ENCODE assay signal across 27 cellular contexts in genomic region chr14:63673882-63674497, GRCh38.
"Had no signal": no experiment of that assay in that cellular context is flagged by ENCODE, and none has a peak within 500 bp of the region (broad histone marks: within the 10 kb centered on the region; RNA-seq: fewer than 3 reads in every experiment).

No MANE protein-coding gene starts in this region.

- H3K4me1 Mint-ChIP-seq: activated CD4-positive, alpha-beta T cell treated with anti-CD3 and anti-CD28 coated beads for 36 hours; activated CD8-positive, alpha-beta memory T cell treated with anti-CD3 and anti-CD28 coated beads, Interleukin-2, amount 10 ng/mL, durations not matched to agents 7 days and 5 days; activated naive CD8-positive, alpha-beta T cell treated with anti-CD3 and anti-CD28 coated beads for 36 hours; stimulated activated naive B cell treated with anti-CD40 and anti-IgM and Interleukin-4, amounts not matched to agents 10 μg/mL and 1 μg/mL and 100 μg/mL, for 72 hours had no signal

- H3K9me3 ChIP-seq: adrenal gland, esophagus squamous epithelium, pancreas, psoas muscle, sigmoid colon, stomach, tibial artery had no signal

- DNase-seq: activated CD4-positive, alpha-beta T cell treated with anti-CD3 and anti-CD28 coated beads for 36 hours; activated CD4-positive, CD25-positive, alpha-beta regulatory T cell; activated CD8-positive, alpha-beta memory T cell treated with anti-CD3 and anti-CD28 coated beads, Interleukin-2, amount 10 ng/mL, durations not matched to agents 7 days and 5 days; activated CD8-positive, alpha-beta T cell treated with anti-CD3 and anti-CD28 coated beads, Interleukin-2, amount 10 ng/mL, durations not matched to agents 7 days and 5 days; activated naive CD4-positive, alpha-beta T cell; activated naive CD8-positive, alpha-beta T cell treated with anti-CD3 and anti-CD28 coated beads for 36 hours; activated T-cell treated with anti-CD3 and anti-CD28 coated beads, Interleukin-2, amount 50 U/mL, for 48 hours; adrenal gland; caudate nucleus; effector CD4-positive, alpha-beta T cell; esophagus squamous epithelium; foreskin melanocyte; left cardiac atrium; midbrain; naive thymus-derived CD4-positive, alpha-beta T cell; pancreas; psoas muscle; sigmoid colon; small intestine; stimulated activated CD4-positive, alpha-beta T cell treated with anti-CD3 and anti-CD28 coated beads, Interleukin-4, amount 100 ng/mL, for 24 hours; stimulated activated naive B cell treated with anti-CD40 and anti-IgM and Interleukin-4, amounts not matched to agents 10 μg/mL and 1 μg/mL and 100 μg/mL, for 72 hours; stomach; T-helper 1 cell; tibial artery had no signal

- H3K36me3 Mint-ChIP-seq: activated naive CD8-positive, alpha-beta T cell treated with anti-CD3 and anti-CD28 coated beads for 36 hours had no signal

- H3K27me3 ChIP-seq: adrenal gland, esophagus squamous epithelium, pancreas, sigmoid colon, stomach, tibial artery had no signal

- H3K9me3 Mint-ChIP-seq: activated naive CD8-positive, alpha-beta T cell treated with anti-CD3 and anti-CD28 coated beads for 36 hours; dendritic cell treated with granulocyte-macrophage colony-stimulating factor and Interleukin-4, amounts not matched to agents 40 ng/mL and 50 ng/mL, for 4 days; naive thymus-derived CD4-positive, alpha-beta T cell; stimulated activated naive B cell treated with anti-CD40 and anti-IgM and Interleukin-4, amounts not matched to agents 10 μg/mL and 1 μg/mL and 100 μg/mL, for 72 hours; T-helper 2 cell treated with Interferon-gamma antibody and Interleukin-4, amounts not matched to agents 5 μg/mL and 100 μg/mL, for 36 hours had no signal

- H3K4me1 ChIP-seq: adrenal gland, psoas muscle, sigmoid colon, tibial artery had no signal

- H3K27ac ChIP-seq: adrenal gland, epithelial cell of prostate, esophagus squamous epithelium, psoas muscle, sigmoid colon, stomach, tibial artery had no signal

- H3K27ac Mint-ChIP-seq: activated CD4-positive, alpha-beta T cell treated with anti-CD3 and anti-CD28 coated beads for 36 hours; activated CD8-positive, alpha-beta memory T cell treated with anti-CD3 and anti-CD28 coated beads, Interleukin-2, amount 10 ng/mL, durations not matched to agents 7 days and 5 days; activated CD8-positive, alpha-beta T cell treated with anti-CD3 and anti-CD28 coated beads, Interleukin-2, amount 10 ng/mL, durations not matched to agents 7 days and 5 days; activated naive CD8-positive, alpha-beta T cell treated with anti-CD3 and anti-CD28 coated beads for 36 hours; dendritic cell treated with granulocyte-macrophage colony-stimulating factor and Interleukin-4, amounts not matched to agents 40 ng/mL and 50 ng/mL, for 4 days; stimulated activated naive B cell treated with anti-CD40 and anti-IgM and Interleukin-4, amounts not matched to agents 10 μg/mL and 1 μg/mL and 100 μg/mL, for 72 hours; T-helper 2 cell treated with Interferon-gamma antibody and Interleukin-4, amounts not matched to agents 5 μg/mL and 100 μg/mL, for 36 hours had no signal

- H3K36me3 ChIP-seq: adrenal gland, pancreas had no signal

- H3K4me3 Mint-ChIP-seq: activated CD4-positive, alpha-beta T cell treated with anti-CD3 and anti-CD28 coated beads for 36 hours; activated CD8-positive, alpha-beta memory T cell treated with anti-CD3 and anti-CD28 coated beads, Interleukin-2, amount 10 ng/mL, durations not matched to agents 7 days and 5 days; activated CD8-positive, alpha-beta T cell treated with anti-CD3 and anti-CD28 coated beads, Interleukin-2, amount 10 ng/mL, durations not matched to agents 7 days and 5 days; activated naive CD8-positive, alpha-beta T cell treated with anti-CD3 and anti-CD28 coated beads for 36 hours; dendritic cell treated with granulocyte-macrophage colony-stimulating factor and Interleukin-4, amounts not matched to agents 40 ng/mL and 50 ng/mL, for 4 days; naive thymus-derived CD4-positive, alpha-beta T cell; stimulated activated naive B cell treated with anti-CD40 and anti-IgM and Interleukin-4, amounts not matched to agents 10 μg/mL and 1 μg/mL and 100 μg/mL, for 72 hours; T-helper 2 cell treated with Interferon-gamma antibody and Interleukin-4, amounts not matched to agents 5 μg/mL and 100 μg/mL, for 36 hours had no signal

- H3K27me3 Mint-ChIP-seq: activated CD4-positive, alpha-beta T cell treated with anti-CD3 and anti-CD28 coated beads for 36 hours; activated CD8-positive, alpha-beta memory T cell treated with anti-CD3 and anti-CD28 coated beads, Interleukin-2, amount 10 ng/mL, durations not matched to agents 7 days and 5 days; activated naive CD8-positive, alpha-beta T cell treated with anti-CD3 and anti-CD28 coated beads for 36 hours; dendritic cell treated with granulocyte-macrophage colony-stimulating factor and Interleukin-4, amounts not matched to agents 40 ng/mL and 50 ng/mL, for 4 days; naive thymus-derived CD4-positive, alpha-beta T cell; stimulated activated naive B cell treated with anti-CD40 and anti-IgM and Interleukin-4, amounts not matched to agents 10 μg/mL and 1 μg/mL and 100 μg/mL, for 72 hours had no signal

- ATAC-seq: activated CD4-positive, alpha-beta T cell treated with anti-CD3 and anti-CD28 coated beads for 36 hours; activated CD8-positive, alpha-beta memory T cell treated with anti-CD3 and anti-CD28 coated beads, Interleukin-2, amount 10 ng/mL, durations not matched to agents 7 days and 5 days; activated CD8-positive, alpha-beta T cell treated with anti-CD3 and anti-CD28 coated beads, Interleukin-2, amount 10 ng/mL, durations not matched to agents 7 days and 5 days; left cardiac atrium; naive thymus-derived CD4-positive, alpha-beta T cell; stimulated activated naive B cell treated with anti-CD40 and anti-IgM and Interleukin-4, amounts not matched to agents 10 μg/mL and 1 μg/mL and 100 μg/mL, for 72 hours had no signal

- H3K4me3 ChIP-seq: adrenal gland, esophagus squamous epithelium, pancreas, psoas muscle, sigmoid colon, stomach, tibial artery had no signal
